28 cellular contexts compared by ENCODE assay signal in genomic region chr3:114673481-114673880, GRCh38.
"Had no signal": no experiment of that assay in that cellular context is flagged by ENCODE, and none has a peak within 500 bp of the region (broad histone marks: within the 10 kb centered on the region; RNA-seq: fewer than 3 reads in every experiment).

No MANE protein-coding gene starts in this region.

- ATAC-seq: activated CD8-positive, alpha-beta memory T cell treated with anti-CD3 and anti-CD28 coated beads, Interleukin-2, amount 10 ng/mL, durations not matched to agents 7 days and 5 days; activated CD8-positive, alpha-beta T cell treated with anti-CD3 and anti-CD28 coated beads, Interleukin-2, amount 10 ng/mL, durations not matched to agents 7 days and 5 days; activated naive CD4-positive, alpha-beta T cell treated with anti-CD3 and anti-CD28 coated beads, Interleukin-2, amount 50 U/mL, for 72 hours; gastroesophageal sphincter; left colon; naive thymus-derived CD8-positive, alpha-beta T cell; right cardiac atrium had no signal

- H3K4me1 Mint-ChIP-seq: activated B cell treated with CpG ODN at 0.5 μM for 24 hours; central memory CD8-positive, alpha-beta T cell; mesothelial cell of epicardium had no signal

- H3K27me3 ChIP-seq: gastroesophageal sphincter, hepatocyte had no signal

- H3K36me3 Mint-ChIP-seq: activated CD8-positive, alpha-beta memory T cell treated with anti-CD3 and anti-CD28 coated beads, Interleukin-2, amount 10 ng/mL, durations not matched to agents 7 days and 5 days; activated naive CD4-positive, alpha-beta T cell treated with anti-CD3 and anti-CD28 coated beads, Interleukin-2, amount 50 U/mL, for 72 hours; immature natural killer cell; mesothelial cell of epicardium had no signal

- H3K79me2 ChIP-seq: hepatocyte had no signal

- H3K4me1 ChIP-seq: gastroesophageal sphincter had no signal

- H3K27ac ChIP-seq: gastroesophageal sphincter, hepatocyte, skin epidermis, thoracic aorta had no signal

- H3K9me3 ChIP-seq: gastroesophageal sphincter, thoracic aorta had no signal

- H2AFZ ChIP-seq: hepatocyte had no signal

- H3K27ac Mint-ChIP-seq: activated B cell treated with CpG ODN at 0.5 μM for 24 hours; activated CD8-positive, alpha-beta memory T cell treated with anti-CD3 and anti-CD28 coated beads, Interleukin-2, amount 10 ng/mL, durations not matched to agents 7 days and 5 days; activated CD8-positive, alpha-beta T cell treated with anti-CD3 and anti-CD28 coated beads, Interleukin-2, amount 10 ng/mL, durations not matched to agents 7 days and 5 days; activated naive CD4-positive, alpha-beta T cell treated with anti-CD3 and anti-CD28 coated beads, Interleukin-2, amount 50 U/mL, for 72 hours; activated T-helper 2 cell treated with anti-CD3 and anti-CD28 coated beads, Interferon-gamma antibody, Interleukin-2, Interleukin-4, amounts not matched to agents 10 μg/mL and 5 μg/mL and 100 μg/mL, durations not matched to agents 14 hours and 24 hours and 36 hours; immature natural killer cell; mesothelial cell of epicardium; naive thymus-derived CD8-positive, alpha-beta T cell; stimulated activated naive CD8-positive, alpha-beta T cell treated with anti-CD3 and anti-CD28 coated beads, Interleukin-15, Interleukin-2, amounts not matched to agents 100 ng/mL and 50 ng/mL, for 24 hours; T-helper 2 cell treated with Interferon-gamma antibody and Interleukin-4, amounts not matched to agents 5 μg/mL and 100 μg/mL, for 36 hours had no signal

- FAIRE-seq: bronchial epithelial cell, colon, kidney had no signal

- H3K36me3 ChIP-seq: gastroesophageal sphincter, thoracic aorta had no signal

- H3K4me2 ChIP-seq: hepatocyte had no signal

- H3K4me3 Mint-ChIP-seq: activated B cell treated with CpG ODN at 0.5 μM for 24 hours; activated CD8-positive, alpha-beta memory T cell treated with anti-CD3 and anti-CD28 coated beads, Interleukin-2, amount 10 ng/mL, durations not matched to agents 7 days and 5 days; activated CD8-positive, alpha-beta T cell treated with anti-CD3 and anti-CD28 coated beads, Interleukin-2, amount 10 ng/mL, durations not matched to agents 7 days and 5 days; central memory CD8-positive, alpha-beta T cell; immature natural killer cell; mesothelial cell of epicardium; naive thymus-derived CD8-positive, alpha-beta T cell; stimulated activated naive CD8-positive, alpha-beta T cell treated with anti-CD3 and anti-CD28 coated beads, Interleukin-15, Interleukin-2, amounts not matched to agents 100 ng/mL and 50 ng/mL, for 24 hours; T-helper 2 cell treated with Interferon-gamma antibody and Interleukin-4, amounts not matched to agents 5 μg/mL and 100 μg/mL, for 36 hours had no signal

- DNase-seq: activated B cell treated with CpG ODN at 0.5 μM for 24 hours; activated CD4-positive, alpha-beta T cell treated with anti-CD3 and anti-CD28 coated beads, Interleukin-2, amount 50 U/mL, for 1 hour; activated CD8-positive, alpha-beta memory T cell treated with anti-CD3 and anti-CD28 coated beads, Interleukin-2, amount 10 ng/mL, durations not matched to agents 7 days and 5 days; activated CD8-positive, alpha-beta T cell treated with anti-CD3 and anti-CD28 coated beads, Interleukin-2, amount 10 ng/mL, durations not matched to agents 7 days and 5 days; activated T-cell treated with anti-CD3 and anti-CD28 coated beads, Interleukin-2, amount 50 U/mL, for 48 hours; effector CD8-positive, alpha-beta T cell; immature natural killer cell; kidney; left colon; naive thymus-derived CD8-positive, alpha-beta T cell; posterior cingulate gyrus; right cardiac atrium; stimulated activated CD4-positive, alpha-beta T cell treated with anti-CD3 and anti-CD28 coated beads, Interleukin-12 subunit alpha, Interleukin-12 subunit beta, amount 100 ng/mL, for 4 hours; stimulated activated CD4-positive, alpha-beta T cell treated with anti-CD3 and anti-CD28 coated beads, Interleukin-4, amount 100 ng/mL, for 1 hour; T-helper 1 cell; trophoblast cell had no signal

- H3K27me3 Mint-ChIP-seq: activated B cell treated with CpG ODN at 0.5 μM for 24 hours; activated CD8-positive, alpha-beta memory T cell treated with anti-CD3 and anti-CD28 coated beads, Interleukin-2, amount 10 ng/mL, durations not matched to agents 7 days and 5 days; central memory CD8-positive, alpha-beta T cell; naive thymus-derived CD8-positive, alpha-beta T cell; stimulated activated naive CD8-positive, alpha-beta T cell treated with anti-CD3 and anti-CD28 coated beads, Interleukin-15, Interleukin-2, amounts not matched to agents 100 ng/mL and 50 ng/mL, for 24 hours had no signal

- H3K4me3 ChIP-seq: gastroesophageal sphincter, hepatocyte, skin epidermis, thoracic aorta had no signal

- H3K9me3 Mint-ChIP-seq: activated B cell treated with CpG ODN at 0.5 μM for 24 hours; activated naive CD4-positive, alpha-beta T cell treated with anti-CD3 and anti-CD28 coated beads, Interleukin-2, amount 50 U/mL, for 72 hours; activated T-helper 2 cell treated with anti-CD3 and anti-CD28 coated beads, Interferon-gamma antibody, Interleukin-2, Interleukin-4, amounts not matched to agents 10 μg/mL and 5 μg/mL and 100 μg/mL, durations not matched to agents 14 hours and 24 hours and 36 hours; central memory CD8-positive, alpha-beta T cell; immature natural killer cell; mesothelial cell of epicardium; naive thymus-derived CD8-positive, alpha-beta T cell; stimulated activated naive CD8-positive, alpha-beta T cell treated with anti-CD3 and anti-CD28 coated beads, Interleukin-15, Interleukin-2, amounts not matched to agents 100 ng/mL and 50 ng/mL, for 24 hours; T-helper 2 cell treated with Interferon-gamma antibody and Interleukin-4, amounts not matched to agents 5 μg/mL and 100 μg/mL, for 36 hours had no signal
